In genomic region chr19:5680437-5681368, GRCh38 we compare ENCODE assay signal across 1 cellular context.
A peak's percentile ranks its signal among the peaks of the same experiment; 100 is the strongest.
TF ChIP-seq lines count a peak whose summit lies in the region.

Gene HSD11B1L (plus strand): TSS chr19:5681027. CDS start chr19:5684833, 3,806 bp downstream.
Gene MICOS13 (minus strand): TSS chr19:5680516. CDS start chr19:5680486, 30 bp downstream.

TF ChIP-seq in HepG2, 621 proteins besides CTCF, POLR2A, EP300 and RAD21 (continued from another document and continues in another):
- TF ChIP-seq, protein P1, sequence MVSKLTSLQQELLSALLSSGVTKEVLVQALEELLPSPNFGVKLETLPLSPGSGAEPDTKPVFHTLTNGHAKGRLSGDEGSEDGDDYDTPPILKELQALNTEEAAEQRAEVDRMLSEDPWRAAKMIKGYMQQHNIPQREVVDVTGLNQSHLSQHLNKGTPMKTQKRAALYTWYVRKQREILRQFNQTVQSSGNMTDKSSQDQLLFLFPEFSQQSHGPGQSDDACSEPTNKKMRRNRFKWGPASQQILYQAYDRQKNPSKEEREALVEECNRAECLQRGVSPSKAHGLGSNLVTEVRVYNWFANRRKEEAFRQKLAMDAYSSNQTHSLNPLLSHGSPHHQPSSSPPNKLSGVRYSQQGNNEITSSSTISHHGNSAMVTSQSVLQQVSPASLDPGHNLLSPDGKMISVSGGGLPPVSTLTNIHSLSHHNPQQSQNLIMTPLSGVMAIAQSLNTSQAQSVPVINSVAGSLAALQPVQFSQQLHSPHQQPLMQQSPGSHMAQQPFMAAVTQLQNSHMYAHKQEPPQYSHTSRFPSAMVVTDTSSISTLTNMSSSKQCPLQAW (CRISPR knock-in tag; IDR thresholded peaks at IDR 0.05) = peak; percentile 89
- no peak for TF ChIP-seq ARID3A (IDR thresholded peaks at IDR 0.05; ENCODE audit: low read depth, low read length)
- TF ChIP-seq SP5 (CRISPR knock-in tag; IDR thresholded peaks at IDR 0.05; ENCODE audit: borderline replicate concordance, low read depth) = peak; percentile 63
- no peak for TF ChIP-seq ZNF672 (CRISPR knock-in tag; IDR thresholded peaks at IDR 0.05)
- no peak for TF ChIP-seq MTERF4 (CRISPR knock-in tag; IDR thresholded peaks at IDR 0.05)
- TF ChIP-seq TEF (CRISPR knock-in tag; IDR thresholded peaks at IDR 0.05) = no peak; the same call in 1 of the 2 replicates
- peak; percentile 95 for TF ChIP-seq RAD51 (IDR thresholded peaks at IDR 0.05; ENCODE audit: borderline replicate concordance)
- TF ChIP-seq WIZ (CRISPR knock-in tag; IDR thresholded peaks at IDR 0.05) = no peak
- TF ChIP-seq DPF2 (CRISPR knock-in tag; IDR thresholded peaks at IDR 0.05; ENCODE audit: borderline replicate concordance, low read depth) = no peak
- peak; percentile 74; the same call in 1 of the 2 replicates for TF ChIP-seq HOXA5 (CRISPR knock-in tag; IDR thresholded peaks at IDR 0.05)
- TF ChIP-seq, protein P2, sequence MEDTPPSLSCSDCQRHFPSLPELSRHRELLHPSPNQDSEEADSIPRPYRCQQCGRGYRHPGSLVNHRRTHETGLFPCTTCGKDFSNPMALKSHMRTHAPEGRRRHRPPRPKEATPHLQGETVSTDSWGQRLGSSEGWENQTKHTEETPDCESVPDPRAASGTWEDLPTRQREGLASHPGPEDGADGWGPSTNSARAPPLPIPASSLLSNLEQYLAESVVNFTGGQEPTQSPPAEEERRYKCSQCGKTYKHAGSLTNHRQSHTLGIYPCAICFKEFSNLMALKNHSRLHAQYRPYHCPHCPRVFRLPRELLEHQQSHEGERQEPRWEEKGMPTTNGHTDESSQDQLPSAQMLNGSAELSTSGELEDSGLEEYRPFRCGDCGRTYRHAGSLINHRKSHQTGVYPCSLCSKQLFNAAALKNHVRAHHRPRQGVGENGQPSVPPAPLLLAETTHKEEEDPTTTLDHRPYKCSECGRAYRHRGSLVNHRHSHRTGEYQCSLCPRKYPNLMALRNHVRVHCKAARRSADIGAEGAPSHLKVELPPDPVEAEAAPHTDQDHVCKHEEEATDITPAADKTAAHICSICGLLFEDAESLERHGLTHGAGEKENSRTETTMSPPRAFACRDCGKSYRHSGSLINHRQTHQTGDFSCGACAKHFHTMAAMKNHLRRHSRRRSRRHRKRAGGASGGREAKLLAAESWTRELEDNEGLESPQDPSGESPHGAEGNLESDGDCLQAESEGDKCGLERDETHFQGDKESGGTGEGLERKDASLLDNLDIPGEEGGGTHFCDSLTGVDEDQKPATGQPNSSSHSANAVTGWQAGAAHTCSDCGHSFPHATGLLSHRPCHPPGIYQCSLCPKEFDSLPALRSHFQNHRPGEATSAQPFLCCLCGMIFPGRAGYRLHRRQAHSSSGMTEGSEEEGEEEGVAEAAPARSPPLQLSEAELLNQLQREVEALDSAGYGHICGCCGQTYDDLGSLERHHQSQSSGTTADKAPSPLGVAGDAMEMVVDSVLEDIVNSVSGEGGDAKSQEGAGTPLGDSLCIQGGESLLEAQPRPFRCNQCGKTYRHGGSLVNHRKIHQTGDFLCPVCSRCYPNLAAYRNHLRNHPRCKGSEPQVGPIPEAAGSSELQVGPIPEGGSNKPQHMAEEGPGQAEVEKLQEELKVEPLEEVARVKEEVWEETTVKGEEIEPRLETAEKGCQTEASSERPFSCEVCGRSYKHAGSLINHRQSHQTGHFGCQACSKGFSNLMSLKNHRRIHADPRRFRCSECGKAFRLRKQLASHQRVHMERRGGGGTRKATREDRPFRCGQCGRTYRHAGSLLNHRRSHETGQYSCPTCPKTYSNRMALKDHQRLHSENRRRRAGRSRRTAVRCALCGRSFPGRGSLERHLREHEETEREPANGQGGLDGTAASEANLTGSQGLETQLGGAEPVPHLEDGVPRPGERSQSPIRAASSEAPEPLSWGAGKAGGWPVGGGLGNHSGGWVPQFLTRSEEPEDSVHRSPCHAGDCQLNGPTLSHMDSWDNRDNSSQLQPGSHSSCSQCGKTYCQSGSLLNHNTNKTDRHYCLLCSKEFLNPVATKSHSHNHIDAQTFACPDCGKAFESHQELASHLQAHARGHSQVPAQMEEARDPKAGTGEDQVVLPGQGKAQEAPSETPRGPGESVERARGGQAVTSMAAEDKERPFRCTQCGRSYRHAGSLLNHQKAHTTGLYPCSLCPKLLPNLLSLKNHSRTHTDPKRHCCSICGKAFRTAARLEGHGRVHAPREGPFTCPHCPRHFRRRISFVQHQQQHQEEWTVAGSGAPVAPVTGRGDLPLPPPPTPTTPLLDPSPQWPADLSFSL (CRISPR knock-in tag; IDR thresholded peaks at IDR 0.05) = no peak
- TF ChIP-seq ZNF850 (CRISPR knock-in tag; conservative IDR thresholded peaks at IDR 0.05) = 0 out of 2 replicates have a peak, but pooled peaks have one; percentile 50
- TF ChIP-seq PLRG1 (conservative IDR thresholded peaks at IDR 0.05) = no peak
- TF ChIP-seq ZNF20 (CRISPR knock-in tag; IDR thresholded peaks at IDR 0.05) = no peak
- TF ChIP-seq TMF1 (CRISPR knock-in tag; IDR thresholded peaks at IDR 0.05; ENCODE audit: low read depth) = no peak
- TF ChIP-seq, protein P3, sequence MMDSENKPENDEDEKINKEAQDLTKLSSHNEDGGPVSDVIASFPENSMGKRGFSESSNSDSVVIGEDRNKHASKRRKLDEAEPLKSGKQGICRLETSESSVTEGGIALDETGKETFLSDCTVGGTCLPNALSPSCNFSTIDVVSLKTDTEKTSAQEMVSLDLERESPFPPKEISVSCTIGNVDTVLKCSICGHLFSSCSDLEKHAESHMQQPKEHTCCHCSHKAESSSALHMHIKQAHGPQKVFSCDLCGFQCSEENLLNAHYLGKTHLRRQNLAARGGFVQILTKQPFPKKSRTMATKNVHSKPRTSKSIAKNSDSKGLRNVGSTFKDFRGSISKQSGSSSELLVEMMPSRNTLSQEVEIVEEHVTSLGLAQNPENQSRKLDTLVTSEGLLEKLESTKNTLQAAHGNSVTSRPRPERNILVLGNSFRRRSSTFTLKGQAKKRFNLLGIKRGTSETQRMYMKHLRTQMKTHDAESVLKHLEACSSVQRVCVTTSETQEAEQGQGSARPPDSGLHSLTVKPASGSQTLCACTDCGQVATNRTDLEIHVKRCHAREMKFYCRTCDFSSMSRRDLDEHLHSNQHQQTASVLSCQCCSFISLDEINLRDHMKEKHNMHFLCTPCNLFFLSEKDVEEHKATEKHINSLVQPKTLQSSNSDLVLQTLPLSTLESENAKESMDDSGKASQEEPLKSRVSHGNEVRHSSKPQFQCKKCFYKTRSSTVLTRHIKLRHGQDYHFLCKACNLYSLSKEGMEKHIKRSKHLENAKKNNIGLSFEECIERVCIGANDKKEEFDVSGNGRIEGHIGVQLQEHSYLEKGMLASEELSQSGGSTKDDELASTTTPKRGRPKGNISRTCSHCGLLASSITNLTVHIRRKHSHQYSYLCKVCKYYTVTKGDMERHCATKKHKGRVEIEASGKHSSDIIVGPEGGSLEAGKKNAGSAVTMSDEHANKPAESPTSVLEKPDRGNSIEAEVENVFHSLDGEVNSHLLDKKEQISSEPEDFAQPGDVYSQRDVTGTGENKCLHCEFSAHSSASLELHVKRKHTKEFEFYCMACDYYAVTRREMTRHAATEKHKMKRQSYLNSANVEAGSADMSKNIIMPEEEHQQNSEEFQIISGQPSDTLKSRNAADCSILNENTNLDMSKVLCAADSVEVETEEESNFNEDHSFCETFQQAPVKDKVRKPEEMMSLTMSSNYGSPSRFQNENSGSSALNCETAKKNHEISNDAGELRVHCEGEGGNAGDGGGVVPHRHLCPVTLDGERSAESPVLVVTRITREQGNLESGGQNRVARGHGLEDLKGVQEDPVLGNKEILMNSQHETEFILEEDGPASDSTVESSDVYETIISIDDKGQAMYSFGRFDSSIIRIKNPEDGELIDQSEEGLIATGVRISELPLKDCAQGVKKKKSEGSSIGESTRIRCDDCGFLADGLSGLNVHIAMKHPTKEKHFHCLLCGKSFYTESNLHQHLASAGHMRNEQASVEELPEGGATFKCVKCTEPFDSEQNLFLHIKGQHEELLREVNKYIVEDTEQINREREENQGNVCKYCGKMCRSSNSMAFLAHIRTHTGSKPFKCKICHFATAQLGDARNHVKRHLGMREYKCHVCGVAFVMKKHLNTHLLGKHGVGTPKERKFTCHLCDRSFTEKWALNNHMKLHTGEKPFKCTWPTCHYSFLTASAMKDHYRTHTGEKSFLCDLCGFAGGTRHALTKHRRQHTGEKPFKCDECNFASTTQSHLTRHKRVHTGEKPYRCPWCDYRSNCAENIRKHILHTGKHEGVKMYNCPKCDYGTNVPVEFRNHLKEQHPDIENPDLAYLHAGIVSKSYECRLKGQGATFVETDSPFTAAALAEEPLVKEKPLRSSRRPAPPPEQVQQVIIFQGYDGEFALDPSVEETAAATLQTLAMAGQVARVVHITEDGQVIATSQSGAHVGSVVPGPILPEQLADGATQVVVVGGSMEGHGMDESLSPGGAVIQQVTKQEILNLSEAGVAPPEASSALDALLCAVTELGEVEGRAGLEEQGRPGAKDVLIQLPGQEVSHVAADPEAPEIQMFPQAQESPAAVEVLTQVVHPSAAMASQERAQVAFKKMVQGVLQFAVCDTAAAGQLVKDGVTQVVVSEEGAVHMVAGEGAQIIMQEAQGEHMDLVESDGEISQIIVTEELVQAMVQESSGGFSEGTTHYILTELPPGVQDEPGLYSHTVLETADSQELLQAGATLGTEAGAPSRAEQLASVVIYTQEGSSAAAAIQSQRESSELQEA (CRISPR knock-in tag; IDR thresholded peaks at IDR 0.05; ENCODE audit: not compliant biosample characterization) = no peak
- no peak for TF ChIP-seq TRIM22 (IDR thresholded peaks at IDR 0.05)
- TF ChIP-seq ZNF362 (CRISPR knock-in tag; IDR thresholded peaks at IDR 0.05; ENCODE audit: borderline replicate concordance) = no peak
- peak; percentile 100 for TF ChIP-seq THAP11 (CRISPR knock-in tag; IDR thresholded peaks at IDR 0.05)
- no peak for TF ChIP-seq SIX1 (CRISPR knock-in tag; IDR thresholded peaks at IDR 0.05; ENCODE audit: borderline replicate concordance)
- TF ChIP-seq CSRNP2 (CRISPR knock-in tag; conservative IDR thresholded peaks at IDR 0.05; ENCODE audit: low read depth) = no peak
- TF ChIP-seq HOXA3 (CRISPR knock-in tag; IDR thresholded peaks at IDR 0.05) = peak; percentile 96
- no peak for TF ChIP-seq THYN1 (CRISPR knock-in tag; IDR thresholded peaks at IDR 0.05; ENCODE audit: borderline replicate concordance, low read depth)
- TF ChIP-seq RARA (CRISPR knock-in tag; IDR thresholded peaks at IDR 0.05) = no peak
- TF ChIP-seq, protein P4, sequence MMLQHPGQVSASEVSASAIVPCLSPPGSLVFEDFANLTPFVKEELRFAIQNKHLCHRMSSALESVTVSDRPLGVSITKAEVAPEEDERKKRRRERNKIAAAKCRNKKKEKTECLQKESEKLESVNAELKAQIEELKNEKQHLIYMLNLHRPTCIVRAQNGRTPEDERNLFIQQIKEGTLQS (CRISPR knock-in tag; IDR thresholded peaks at IDR 0.05) = no peak
- no peak for TF ChIP-seq ZNF782 (CRISPR knock-in tag; IDR thresholded peaks at IDR 0.05; ENCODE audit: borderline replicate concordance)
